In the genomic region with DNA sequence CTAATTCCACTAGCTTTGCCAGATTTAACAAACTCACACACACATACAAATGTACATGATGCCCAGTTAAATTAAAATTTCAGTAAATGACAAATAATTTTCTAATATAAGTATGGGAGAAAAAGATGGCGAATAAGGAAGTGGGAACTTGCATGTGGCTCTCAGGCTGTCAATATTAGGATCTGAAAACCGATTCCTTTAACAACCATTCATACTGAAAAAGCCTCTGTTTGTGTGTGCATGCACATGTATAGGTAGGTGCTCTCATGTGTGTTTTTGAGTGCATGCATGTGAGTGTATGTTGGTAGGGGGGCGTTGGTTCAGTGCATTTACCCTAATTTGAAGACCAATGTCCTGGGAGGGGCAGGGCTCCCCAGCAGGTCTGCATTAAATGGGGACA, we compare ENCODE assay signal across 18 cellular contexts.
DNase-seq lines count a peak whose midpoint lies in the region; ATAC-seq and TF ChIP-seq lines count a peak whose summit lies in the region.
"Had no signal": no experiment of that assay in that cellular context is flagged by ENCODE, and none has a peak within 500 bp of the region (broad histone marks: within the 10 kb centered on the region; RNA-seq: fewer than 3 reads in every experiment).

No MANE protein-coding gene starts in this region.

- TF ChIP-seq POLR2A in stomach (IDR thresholded peaks at IDR 0.05) = no peak

- peak; percentile 74 for ATAC-seq in GM18868 (IDR thresholded peaks at IDR 0.05; ENCODE audit: unreplicated experiment)
- ATAC-seq in HG02885 (IDR thresholded peaks at IDR 0.05; ENCODE audit: poor library complexity, unreplicated experiment) = peak; percentile 62
- ATAC-seq: GM23338, HCT116 had no signal

- peak overlapping the region; percentile 37 for H2AFZ ChIP-seq in neural progenitor cell (replicated peaks)
- H2AFZ ChIP-seq: GM23338 had no signal

- DNase-seq in neural progenitor cell (ENCODE audit: low spot score) (no peak), NCI-H2227 treated with DMSO at 0.1 percent for 48 hours (lab: John Stamatoyannopoulos, UW) (no peak), stomach (no peak), cerebellum (ENCODE audit: low spot score) (no peak)
- DNase-seq: CD4-positive, CD25-positive, alpha-beta regulatory T cell; CD8-positive, alpha-beta memory T cell; DMS 273 treated with DMSO at 0.1 percent for 48 hours; DMS79; EL; GDM1; H9 had no signal

- H3K79me2 ChIP-seq in neural progenitor cell (ENCODE audit: low read depth) = no peaks in the 10 kb centered on the region

- no peak overlapping the region for H3K4me3 ChIP-seq in neural progenitor cell
- H3K4me3 ChIP-seq in stomach = no peak overlapping the region
- H3K4me3 ChIP-seq: BLaER1, GM23338 had no signal

- no peak for TF ChIP-seq EP300 in stomach (IDR thresholded peaks at IDR 0.05)

- no peak overlapping the region for H3K4me2 ChIP-seq in neural progenitor cell
- H3K4me2 ChIP-seq: BLaER1, GM23338 had no signal

- H3K4me1 Mint-ChIP-seq in neural progenitor cell = no peaks in the 10 kb centered on the region
- H3K4me1 Mint-ChIP-seq: B cell; CD4-positive, CD25-positive, alpha-beta regulatory T cell; CD8-positive, alpha-beta memory T cell had no signal

- H3K4me1 ChIP-seq in neural progenitor cell (peaks cover 16% of the 10 kb centered on the region), stomach (no peaks in the 10 kb centered on the region)

- peaks cover 2% of the 10 kb centered on the region for H3K27me3 Mint-ChIP-seq in neural progenitor cell (ENCODE audit: insufficient read depth, low read depth)
- H3K27me3 Mint-ChIP-seq: CD4-positive, CD25-positive, alpha-beta regulatory T cell had no signal

- no peak overlapping the region for H3K9ac ChIP-seq in neural progenitor cell
- H3K9ac ChIP-seq: BLaER1 had no signal

- no peaks in the 10 kb centered on the region for H3K9me3 ChIP-seq in neural progenitor cell (ENCODE audit: low read depth)
- H3K9me3 ChIP-seq in stomach = no peaks in the 10 kb centered on the region
- H3K9me3 ChIP-seq: BLaER1 had no signal

- 80 to 84% (median 82%) methylated on average over 3 of the region's 3 CpGs for WGBS in stomach, 5 donors

- H3K4me3 Mint-ChIP-seq in neural progenitor cell = no peak overlapping the region
- H3K4me3 Mint-ChIP-seq: B cell; CD4-positive, CD25-positive, alpha-beta regulatory T cell; CD8-positive, alpha-beta memory T cell; GM23338; H9 had no signal

- TF ChIP-seq CTCF in neural progenitor cell (IDR thresholded peaks at IDR 0.05) (no peak), stomach (IDR thresholded peaks at IDR 0.05) (no peak)

- no peak overlapping the region for H3K27ac Mint-ChIP-seq in neural progenitor cell
- H3K27ac Mint-ChIP-seq: B cell, GM23338, H9 had no signal

- intact Hi-C loops in stomach (cut with DNase I; ENCODE audit: low total_unique reads) = no loop called here

- H3K9me3 Mint-ChIP-seq in neural progenitor cell = no peaks in the 10 kb centered on the region
- H3K9me3 Mint-ChIP-seq: CD8-positive, alpha-beta memory T cell; GM23338; H9 had no signal

- H3K27me3 ChIP-seq in neural progenitor cell = no peaks in the 10 kb centered on the region
- no peaks in the 10 kb centered on the region for H3K27me3 ChIP-seq in stomach
- H3K27me3 ChIP-seq: BLaER1 had no signal

- H3K36me3 ChIP-seq in neural progenitor cell (no peaks in the 10 kb centered on the region), stomach (no peaks in the 10 kb centered on the region)
- H3K36me3 ChIP-seq: BLaER1 had no signal

- no peaks in the 10 kb centered on the region for H4K20me1 ChIP-seq in neural progenitor cell (ENCODE audit: low read depth)
- H4K20me1 ChIP-seq: BLaER1 had no signal

- no peaks in the 10 kb centered on the region for H3K36me3 Mint-ChIP-seq in neural progenitor cell
- H3K36me3 Mint-ChIP-seq: CD4-positive, CD25-positive, alpha-beta regulatory T cell; CD8-positive, alpha-beta memory T cell had no signal

- H3K27ac ChIP-seq in neural progenitor cell (no peak overlapping the region), stomach (no peak overlapping the region)
- H3K27ac ChIP-seq: BLaER1, C4-2B had no signal

- H3F3A ChIP-seq in neural progenitor cell (ENCODE audit: low read depth) = peaks cover 6% of the 10 kb centered on the region
